Comparison of ENCODE assay signal across 2 cellular contexts in genomic region chr5:141997358-141998006, GRCh38.
TF ChIP-seq lines count a peak whose summit lies in the region.

No MANE protein-coding gene starts in this region.

TF ChIP-seq in HepG2, 621 proteins besides CTCF, POLR2A, EP300 and RAD21 (continues in another document):
- no peak for TF ChIP-seq ZNF280D (CRISPR knock-in tag; IDR thresholded peaks at IDR 0.05)
- no peak for TF ChIP-seq ZNF766 (CRISPR knock-in tag; IDR thresholded peaks at IDR 0.05; ENCODE audit: borderline replicate concordance)
- no peak for TF ChIP-seq MBNL3 (CRISPR knock-in tag; conservative IDR thresholded peaks at IDR 0.05)
- peak; percentile 41; the same call in 1 of the 2 replicates for TF ChIP-seq CEBPB (IDR thresholded peaks at IDR 0.05; ENCODE audit: borderline replicate concordance, low read depth, low read length)
- TF ChIP-seq CREBL2 (CRISPR knock-in tag; IDR thresholded peaks at IDR 0.05; ENCODE audit: borderline replicate concordance), result no peak
- no peak for TF ChIP-seq ZNF841 (CRISPR knock-in tag; IDR thresholded peaks at IDR 0.05; ENCODE audit: borderline replicate concordance)
- TF ChIP-seq, protein P1, sequence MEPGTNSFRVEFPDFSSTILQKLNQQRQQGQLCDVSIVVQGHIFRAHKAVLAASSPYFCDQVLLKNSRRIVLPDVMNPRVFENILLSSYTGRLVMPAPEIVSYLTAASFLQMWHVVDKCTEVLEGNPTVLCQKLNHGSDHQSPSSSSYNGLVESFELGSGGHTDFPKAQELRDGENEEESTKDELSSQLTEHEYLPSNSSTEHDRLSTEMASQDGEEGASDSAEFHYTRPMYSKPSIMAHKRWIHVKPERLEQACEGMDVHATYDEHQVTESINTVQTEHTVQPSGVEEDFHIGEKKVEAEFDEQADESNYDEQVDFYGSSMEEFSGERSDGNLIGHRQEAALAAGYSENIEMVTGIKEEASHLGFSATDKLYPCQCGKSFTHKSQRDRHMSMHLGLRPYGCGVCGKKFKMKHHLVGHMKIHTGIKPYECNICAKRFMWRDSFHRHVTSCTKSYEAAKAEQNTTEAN (CRISPR knock-in tag; conservative IDR thresholded peaks at IDR 0.05), result no peak
- no peak for TF ChIP-seq ZNF83 (CRISPR knock-in tag; IDR thresholded peaks at IDR 0.05; ENCODE audit: borderline replicate concordance)
- TF ChIP-seq ATF4 (CRISPR knock-in tag; IDR thresholded peaks at IDR 0.05), result no peak
- TF ChIP-seq HNF4A (CRISPR knock-in tag; IDR thresholded peaks at IDR 0.05), result peak; percentile 50
- peak; percentile 31; the same call in 1 of the 2 replicates for TF ChIP-seq HNF4G (IDR thresholded peaks at IDR 0.05; ENCODE audit: borderline replicate concordance, low read depth, low read length)
- TF ChIP-seq HNF4G (CRISPR knock-in tag; IDR thresholded peaks at IDR 0.05; ENCODE audit: borderline replicate concordance, low read depth), result no peak
- no peak for TF ChIP-seq ZNF7 (CRISPR knock-in tag; IDR thresholded peaks at IDR 0.05)
- no peak for TF ChIP-seq SOX6 (IDR thresholded peaks at IDR 0.05)
- TF ChIP-seq SOX6 (CRISPR knock-in tag; IDR thresholded peaks at IDR 0.05), result no peak
- no peak for TF ChIP-seq ZNF619 (CRISPR knock-in tag; IDR thresholded peaks at IDR 0.05)
- 0 out of 2 replicates have a peak, but pooled peaks have one; percentile 15 for TF ChIP-seq ZMYM4 (CRISPR knock-in tag; IDR thresholded peaks at IDR 0.05)
- no peak for TF ChIP-seq ZNF225 (CRISPR knock-in tag; IDR thresholded peaks at IDR 0.05)
- no peak for TF ChIP-seq ATF7 (IDR thresholded peaks at IDR 0.05)
- no peak for TF ChIP-seq ATF7 (CRISPR knock-in tag; IDR thresholded peaks at IDR 0.05)
- TF ChIP-seq GMEB2 (CRISPR knock-in tag; IDR thresholded peaks at IDR 0.05; ENCODE audit: low read depth), result no peak
- no peak for TF ChIP-seq REXO4 (CRISPR knock-in tag; IDR thresholded peaks at IDR 0.05; ENCODE audit: borderline replicate concordance)
- no peak for TF ChIP-seq ELF3 (CRISPR knock-in tag; IDR thresholded peaks at IDR 0.05)

TF ChIP-seq in HEK293T, 16 proteins besides CTCF, POLR2A, EP300 and RAD21:
- no peak for TF ChIP-seq ZNF384 (IDR thresholded peaks at IDR 0.05)
- no peak for TF ChIP-seq HDGF (IDR thresholded peaks at IDR 0.05; ENCODE audit: borderline replicate concordance)
- no peak for TF ChIP-seq TARDBP (IDR thresholded peaks at IDR 0.05)
- TF ChIP-seq BHLHE40 (IDR thresholded peaks at IDR 0.05; ENCODE audit: borderline replicate concordance), result no peak
- no peak for TF ChIP-seq ARNT (IDR thresholded peaks at IDR 0.05)
- TF ChIP-seq SP1 (IDR thresholded peaks at IDR 0.05), result no peak
- no peak for TF ChIP-seq FOXK2 (IDR thresholded peaks at IDR 0.05)
- TF ChIP-seq SUZ12 (IDR thresholded peaks at IDR 0.05), result no peak
- TF ChIP-seq CTBP1 (IDR thresholded peaks at IDR 0.05; ENCODE audit: borderline replicate concordance), result no peak
- TF ChIP-seq, protein P2, sequence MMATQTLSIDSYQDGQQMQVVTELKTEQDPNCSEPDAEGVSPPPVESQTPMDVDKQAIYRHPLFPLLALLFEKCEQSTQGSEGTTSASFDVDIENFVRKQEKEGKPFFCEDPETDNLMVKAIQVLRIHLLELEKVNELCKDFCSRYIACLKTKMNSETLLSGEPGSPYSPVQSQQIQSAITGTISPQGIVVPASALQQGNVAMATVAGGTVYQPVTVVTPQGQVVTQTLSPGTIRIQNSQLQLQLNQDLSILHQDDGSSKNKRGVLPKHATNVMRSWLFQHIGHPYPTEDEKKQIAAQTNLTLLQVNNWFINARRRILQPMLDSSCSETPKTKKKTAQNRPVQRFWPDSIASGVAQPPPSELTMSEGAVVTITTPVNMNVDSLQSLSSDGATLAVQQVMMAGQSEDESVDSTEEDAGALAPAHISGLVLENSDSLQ (IDR thresholded peaks at IDR 0.05), result no peak
- no peak for TF ChIP-seq LEF1 (IDR thresholded peaks at IDR 0.05; ENCODE audit: borderline replicate concordance)
- no peak for TF ChIP-seq ELF4 (IDR thresholded peaks at IDR 0.05)
- no peak for TF ChIP-seq NFRKB (IDR thresholded peaks at IDR 0.05)
- no peak for TF ChIP-seq FOXM1 (IDR thresholded peaks at IDR 0.05; ENCODE audit: borderline replicate concordance)
- no peak for TF ChIP-seq FOXA1 (IDR thresholded peaks at IDR 0.05)
- no peak for TF ChIP-seq L3MBTL2 (conservative IDR thresholded peaks at IDR 0.05)
